Comparison of ENCODE assay signal across 9 cellular contexts in the genomic region with DNA sequence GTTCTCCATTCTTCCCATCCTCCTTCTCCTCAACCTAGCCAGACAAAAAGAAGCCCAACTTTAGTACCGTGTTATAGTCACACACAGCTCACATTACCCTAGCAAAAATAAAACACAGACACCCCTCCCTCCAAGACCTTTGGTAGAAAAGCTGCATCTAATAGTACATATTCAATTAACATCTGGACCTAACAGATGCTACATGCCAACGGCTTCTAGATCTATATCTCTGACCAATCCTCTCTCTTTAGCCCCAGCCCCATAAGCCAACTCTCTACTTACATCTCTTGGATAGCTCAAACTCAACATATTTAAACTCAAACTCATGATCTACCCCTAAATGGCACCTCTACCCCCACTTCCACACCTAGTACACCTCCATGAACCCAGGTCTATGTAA.
"Had no signal": no experiment of that assay in that cellular context is flagged by ENCODE, and none has a peak within 500 bp of the region (broad histone marks: within the 10 kb centered on the region; RNA-seq: fewer than 3 reads in every experiment).

No MANE protein-coding gene starts in this region.

- H2AFZ ChIP-seq: GM23248 had no signal

- ATAC-seq: HCT116, K562 had no signal

- DNase-seq: GM23248, GOT3, H7, HFFc6, IMR-90 had no signal

- H3K36me3 ChIP-seq: HAP-1 had no signal

- H3K9me3 ChIP-seq: HAP-1 had no signal

- FAIRE-seq: K562 had no signal

- H3K4me3 ChIP-seq: GM23248, HAP-1, K562 had no signal

- H3K27ac ChIP-seq: GM23248, HL-60 had no signal

- H3K4me1 ChIP-seq: HAP-1 had no signal

- H3K9ac ChIP-seq: GM23248 had no signal
